In genomic region chr3:35708394-35708793, GRCh38 we compare ENCODE assay signal across 21 cellular contexts.
"Had no signal": no experiment of that assay in that cellular context is flagged by ENCODE, and none has a peak within 500 bp of the region (broad histone marks: within the 10 kb centered on the region; RNA-seq: fewer than 3 reads in every experiment).

No MANE protein-coding gene starts in this region.

- H3K36me3 ChIP-seq: gastroesophageal sphincter, left ventricle myocardium inferior, sigmoid colon, transverse colon, WERI-Rb-1 had no signal

- H3K4me1 ChIP-seq: gastroesophageal sphincter, left ventricle myocardium inferior, sigmoid colon, transverse colon had no signal

- H3K9me3 ChIP-seq: gastroesophageal sphincter, left ventricle myocardium inferior, sigmoid colon, transverse colon had no signal

- FAIRE-seq: TTC549, urothelium cell line had no signal

- ATAC-seq: gastroesophageal sphincter; natural killer cell; stimulated activated memory B cell treated with anti-CD40 and anti-IgM and Interleukin-4, amounts not matched to agents 10 μg/mL and 1 μg/mL and 100 μg/mL, for 72 hours had no signal

- H3K27me3 ChIP-seq: gastroesophageal sphincter, sigmoid colon, transverse colon had no signal

- H3K4me3 Mint-ChIP-seq: activated naive CD4-positive, alpha-beta T cell treated with anti-CD3 and anti-CD28 coated beads for 36 hours; activated naive CD8-positive, alpha-beta T cell treated with anti-CD3 and anti-CD28 coated beads, Interleukin-2, amount 10 ng/mL, durations not matched to agents 7 days and 5 days; activated T-cell treated with anti-CD3 and anti-CD28 coated beads, Interleukin-2, amount 50 U/mL, for 4 hours; mesothelial cell of epicardium; natural killer cell; stimulated activated memory B cell treated with anti-CD40 and anti-IgM and Interleukin-4, amounts not matched to agents 10 μg/mL and 1 μg/mL and 100 μg/mL, for 72 hours had no signal

- H3K27me3 Mint-ChIP-seq: activated naive CD8-positive, alpha-beta T cell treated with anti-CD3 and anti-CD28 coated beads, Interleukin-2, amount 10 ng/mL, durations not matched to agents 7 days and 5 days; stimulated activated memory B cell treated with anti-CD40 and anti-IgM and Interleukin-4, amounts not matched to agents 10 μg/mL and 1 μg/mL and 100 μg/mL, for 72 hours had no signal

- H3K4me1 Mint-ChIP-seq: activated naive CD8-positive, alpha-beta T cell treated with anti-CD3 and anti-CD28 coated beads, Interleukin-2, amount 10 ng/mL, durations not matched to agents 7 days and 5 days; natural killer cell; stimulated activated memory B cell treated with anti-CD40 and anti-IgM and Interleukin-4, amounts not matched to agents 10 μg/mL and 1 μg/mL and 100 μg/mL, for 72 hours had no signal

- H3K36me3 Mint-ChIP-seq: activated naive CD8-positive, alpha-beta T cell treated with anti-CD3 and anti-CD28 coated beads, Interleukin-2, amount 10 ng/mL, durations not matched to agents 7 days and 5 days; mesothelial cell of epicardium; natural killer cell; stimulated activated memory B cell treated with anti-CD40 and anti-IgM and Interleukin-4, amounts not matched to agents 10 μg/mL and 1 μg/mL and 100 μg/mL, for 72 hours had no signal

- DNase-seq: activated CD4-positive, CD25-positive, alpha-beta regulatory T cell treated with anti-CD3 and anti-CD28 coated beads, Interleukin-2, amount 50 U/mL, for 72 hours; activated naive CD8-positive, alpha-beta T cell treated with anti-CD3 and anti-CD28 coated beads, Interleukin-2, amount 10 ng/mL, durations not matched to agents 7 days and 5 days; activated T-cell treated with anti-CD3 and anti-CD28 coated beads, Interleukin-2, amount 50 U/mL, for 4 hours; amygdala; hypothalamus; left ventricle myocardium inferior; natural killer cell; retina; sigmoid colon; stimulated activated CD4-positive, alpha-beta T cell treated with anti-CD3 and anti-CD28 coated beads, Interleukin-15, amount 100 ng/mL, for 24 hours; transverse colon; WERI-Rb-1 had no signal

- H3K9me3 Mint-ChIP-seq: activated T-cell treated with anti-CD3 and anti-CD28 coated beads, Interleukin-2, amount 50 U/mL, for 4 hours; mesothelial cell of epicardium; stimulated activated memory B cell treated with anti-CD40 and anti-IgM and Interleukin-4, amounts not matched to agents 10 μg/mL and 1 μg/mL and 100 μg/mL, for 72 hours had no signal

- H3K27ac Mint-ChIP-seq: activated naive CD4-positive, alpha-beta T cell treated with anti-CD3 and anti-CD28 coated beads for 36 hours; activated naive CD8-positive, alpha-beta T cell treated with anti-CD3 and anti-CD28 coated beads, Interleukin-2, amount 10 ng/mL, durations not matched to agents 7 days and 5 days; mesothelial cell of epicardium; natural killer cell; progenitor cell of endocrine pancreas; stimulated activated memory B cell treated with anti-CD40 and anti-IgM and Interleukin-4, amounts not matched to agents 10 μg/mL and 1 μg/mL and 100 μg/mL, for 72 hours had no signal

- H3K27ac ChIP-seq: epithelial cell of prostate, gastroesophageal sphincter, left ventricle myocardium inferior, sigmoid colon, transverse colon, WERI-Rb-1 had no signal

- H3K4me3 ChIP-seq: gastroesophageal sphincter, left ventricle myocardium inferior, sigmoid colon, smooth muscle cell, transverse colon had no signal

- H3K4me2 ChIP-seq: smooth muscle cell had no signal
